Comparison of ENCODE assay signal across 9 cellular contexts in the genomic region with DNA sequence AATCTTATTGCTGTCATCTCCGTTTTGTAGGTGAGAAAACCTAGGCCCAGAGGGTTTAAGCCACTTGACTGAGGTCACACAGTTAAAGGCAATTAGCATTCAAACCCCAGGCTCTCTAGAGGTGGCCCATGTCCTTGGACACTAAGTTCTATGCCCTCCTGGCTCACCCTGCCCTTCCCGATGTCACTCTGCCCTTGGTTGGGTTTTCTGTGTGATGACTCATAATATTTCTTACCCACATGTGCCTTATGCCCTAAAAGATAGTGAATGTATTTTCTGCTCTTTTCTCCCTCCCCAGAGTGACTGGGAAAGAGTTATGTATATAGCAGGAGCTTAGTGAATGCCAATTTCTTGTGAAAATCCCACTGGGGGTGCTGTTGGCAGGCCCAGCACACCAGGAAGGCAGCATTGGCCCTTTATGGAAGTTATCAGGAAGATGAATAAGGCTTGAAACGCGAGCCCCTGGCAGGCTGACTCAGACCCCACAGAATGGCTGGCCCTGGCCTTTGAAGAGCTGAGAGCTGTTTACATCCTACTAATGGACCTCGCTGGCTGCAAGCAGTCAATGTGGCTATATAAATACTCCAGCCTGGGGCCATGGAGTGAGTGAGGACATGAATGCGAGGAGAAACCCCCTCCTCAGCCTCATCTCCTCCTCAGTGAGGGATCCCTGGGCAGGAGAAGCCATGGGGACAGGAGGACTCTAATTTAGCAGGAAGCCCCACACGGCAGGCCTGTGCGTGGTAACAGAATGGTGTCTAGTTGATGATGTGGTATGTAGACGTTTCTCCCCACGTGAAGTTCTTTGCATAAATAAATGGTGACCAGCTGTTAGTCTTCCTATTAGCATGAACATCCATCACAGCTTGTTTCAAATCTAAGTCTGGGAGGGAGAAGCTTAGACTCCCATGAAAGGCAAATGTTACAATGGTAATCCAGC.
DNase-seq lines count a peak whose midpoint lies in the region; ATAC-seq and TF ChIP-seq lines count a peak whose summit lies in the region.
"Had no signal": no experiment of that assay in that cellular context is flagged by ENCODE, and none has a peak within 500 bp of the region (broad histone marks: within the 10 kb centered on the region; RNA-seq: fewer than 3 reads in every experiment).

No MANE protein-coding gene starts in this region.

- DNase-seq in AG09319 (ENCODE audit: extremely low read depth, low read depth): peak; percentile 74
- DNase-seq in LoVo (ENCODE audit: low spot score): peak; percentile 53
- DNase-seq in MCF 10A (ENCODE audit: unreplicated experiment): peak; percentile 90
- DNase-seq in stimulated activated CD4-positive, alpha-beta T cell treated with anti-CD3 and anti-CD28 coated beads, Interleukin-4, amount 100 ng/mL, for 24 hours: no peak
- no peak for DNase-seq in NCI-H1105 (lab: John Stamatoyannopoulos, UW)
- no peak for DNase-seq in T-cell

- peak; percentile 32 for TF ChIP-seq CTCF in AG09319 (IDR thresholded peaks at IDR 0.05; ENCODE audit: low read depth, low read length)
- TF ChIP-seq CTCF in MCF 10A (IDR thresholded peaks at IDR 0.05; ENCODE audit: unreplicated experiment): no peak

- WGBS in mesodermal cell (ENCODE audit: insufficient coverage in 2 of 2), 2 experiments: 43 to 64% methylated on average over 3 to 7 of the region's 10 CpGs

- H3K4me1 ChIP-seq in mesodermal cell (ENCODE audit: control insufficient read depth, insufficient read depth, low read length, poor library complexity, severe bottlenecking): peaks cover 38% of the 10 kb centered on the region

- no TSS peak for BruUV-seq in MCF 10A (replicated peaks; lab: Mats Ljungman, UMichigan)

- H3K36me3 ChIP-seq in mesodermal cell (ENCODE audit: control insufficient read depth, insufficient read depth, low read length): no peaks in the 10 kb centered on the region

- ATAC-seq in T-cell (replicated peaks in 1 of 4): no peak
- ATAC-seq in HG03378 (IDR thresholded peaks at IDR 0.05; ENCODE audit: unreplicated experiment): no peak
- ATAC-seq: stimulated activated effector memory CD8-positive, alpha-beta T cell treated with anti-CD3 and anti-CD28 coated beads, Interleukin-12 subunit alpha, Interleukin-12 subunit beta, amount 100 ng/mL, for 72 hours had no signal

- intact Hi-C loops in MCF 10A (cut with micrococcal nuclease): loop anchor here (1.0 to 10.0 kb wide), 4 partner anchors 123 to 634 kb away; partner anchors contain the start of gene PITX1

- CTCF ChIA-PET in MCF 10A (lab: Yijun Ruan, JAX): interaction anchor here (0.6 to 1.9 kb wide), 8 partner anchors 13 to 1408 kb away, joined by 3 to 4 read pairs (median 3); no protein-coding TSS in a partner anchor
- CTCF ChIA-PET in T-cell (lab: Charles Lee): no interaction called here

- peaks cover 2% of the 10 kb centered on the region for H3K9me3 ChIP-seq in mesodermal cell (ENCODE audit: control insufficient read depth, low read length)

- H3K27ac ChIP-seq in mesodermal cell (ENCODE audit: low read depth, low read length, severe bottlenecking): peak overlapping the region; percentile 79

- H3K9me3 Mint-ChIP-seq in MCF 10A (ENCODE audit: unreplicated experiment) (peaks cover 10% of the 10 kb centered on the region), T-cell (peaks cover 4 to 5% (median 4%) of the 10 kb centered on the region in 3 donors)

- H3K4me3 Mint-ChIP-seq in MCF 10A (ENCODE audit: unreplicated experiment): no peak overlapping the region
- H3K4me3 Mint-ChIP-seq in T-cell: no peak overlapping the region
- H3K4me3 Mint-ChIP-seq: stimulated activated effector memory CD8-positive, alpha-beta T cell treated with anti-CD3 and anti-CD28 coated beads, Interleukin-12 subunit alpha, Interleukin-12 subunit beta, amount 100 ng/mL, for 72 hours had no signal

- peak overlapping the region; percentile 8 for H3K27ac Mint-ChIP-seq in MCF 10A (ENCODE audit: low read depth, unreplicated experiment)
- H3K27ac Mint-ChIP-seq in T-cell: no peak overlapping the region
- H3K27ac Mint-ChIP-seq: stimulated activated effector memory CD8-positive, alpha-beta T cell treated with anti-CD3 and anti-CD28 coated beads, Interleukin-12 subunit alpha, Interleukin-12 subunit beta, amount 100 ng/mL, for 72 hours had no signal

- H3K27me3 Mint-ChIP-seq in MCF 10A (ENCODE audit: insufficient read depth, unreplicated experiment) (no peaks in the 10 kb centered on the region), T-cell (peaks cover 15 to 22% of the 10 kb centered on the region in 2 donors)

- peaks cover 14% of the 10 kb centered on the region for H3K4me1 Mint-ChIP-seq in MCF 10A (ENCODE audit: insufficient read depth, unreplicated experiment)
- H3K4me1 Mint-ChIP-seq in T-cell: no peaks in the 10 kb centered on the region
- H3K4me1 Mint-ChIP-seq: stimulated activated effector memory CD8-positive, alpha-beta T cell treated with anti-CD3 and anti-CD28 coated beads, Interleukin-12 subunit alpha, Interleukin-12 subunit beta, amount 100 ng/mL, for 72 hours had no signal

- POLR2A ChIA-PET in MCF 10A (lab: Yijun Ruan, JAX): interaction anchor here (0.7 kb wide), 1 partner anchor 190 kb away, joined by 3 read pairs; the partner anchor contains the start of gene MACROH2A1
- POLR2A ChIA-PET in T-cell (lab: Charles Lee): no interaction called here

- H3K36me3 Mint-ChIP-seq in MCF 10A (ENCODE audit: insufficient read depth, unreplicated experiment): no peaks in the 10 kb centered on the region
- no peaks in the 10 kb centered on the region for H3K36me3 Mint-ChIP-seq in T-cell
- H3K36me3 Mint-ChIP-seq: stimulated activated effector memory CD8-positive, alpha-beta T cell treated with anti-CD3 and anti-CD28 coated beads, Interleukin-12 subunit alpha, Interleukin-12 subunit beta, amount 100 ng/mL, for 72 hours had no signal

- no peak overlapping the region for H3K4me3 ChIP-seq in mesodermal cell (ENCODE audit: extremely low read depth, insufficient read depth, low read length, poor library complexity, severe bottlenecking)

Comparison
In these comparisons a context has a peak if more than half of its experiments do, and no peak if none do; other contexts are left out.
1. DNase-seq: peak in AG09319 (single experiment), LoVo (single experiment) and MCF 10A (single experiment); none in stimulated activated CD4-positive, alpha-beta T cell treated with anti-CD3 and anti-CD28 coated beads, Interleukin-4, amount 100 ng/mL, for 24 hours (single experiment), NCI-H1105 (single experiment) and T-cell (0 of 34).